Comparison of ENCODE assay signal across 8 cellular contexts in genomic region chr1:28199328-28200233, GRCh38. TPM values are rescaled to one million over a fixed set of nuclear protein-coding genes. Genes with fewer than 3 reads are reported as not detected.
DNase-seq lines count a peak whose midpoint lies in the region; ATAC-seq and TF ChIP-seq lines count a peak whose summit lies in the region.

No MANE protein-coding gene starts in this region.

- peak overlapping the region; percentile 10 to 80 (median 68) for H3K27ac Mint-ChIP-seq in naive B cell

- no peak overlapping the region for H3K27ac ChIP-seq in psoas muscle

- H3K4me1 ChIP-seq in psoas muscle = no peaks in the 10 kb centered on the region

- peak overlapping the region in 3 of 8 donors; percentile 5 to 81 (median 76) for H3K4me3 Mint-ChIP-seq in naive B cell

- TF ChIP-seq CTCF in psoas muscle (IDR thresholded peaks at IDR 0.05) = no peak

- H3K27me3 Mint-ChIP-seq in naive B cell = no peaks in the 10 kb centered on the region

- H3K4me1 Mint-ChIP-seq in naive B cell = peaks cover 20 to 32% (median 26%) of the 10 kb centered on the region in 3 donors

- H3K27me3 ChIP-seq in psoas muscle (ENCODE audit: insufficient read depth in 3 of 3, low read length in 2 of 3) = no peaks in the 10 kb centered on the region

- no peak overlapping the region for H3K4me3 ChIP-seq in psoas muscle

- no peaks in the 10 kb centered on the region for H3K9me3 ChIP-seq in psoas muscle

- peaks cover 14 to 68% of the 10 kb centered on the region in 2 donors for H3K36me3 ChIP-seq in psoas muscle (ENCODE audit: insufficient read depth in 1 of 2, low read depth in 1 of 2)

- H3K36me3 Mint-ChIP-seq in naive B cell = peaks cover 34 to 48% of the 10 kb centered on the region in 2 donors

- no peaks in the 10 kb centered on the region for H3K9me3 Mint-ChIP-seq in naive B cell

- intact Hi-C loops in psoas muscle (cut with DNase I) = no loop called here

- 89 to 99% (median 91%) methylated on average over 8 of the region's 8 CpGs for WGBS in psoas muscle, 3 donors

- ATAC-seq in GM18520 (IDR thresholded peaks at IDR 0.05; ENCODE audit: unreplicated experiment) (peak; percentile 77), HG02970 (IDR thresholded peaks at IDR 0.05; ENCODE audit: low FRiP score, unreplicated experiment) (peak; percentile 86), naive B cell (ENCODE audit: low read depth in 2 of 2) (peak; percentile 43 to 47), psoas muscle (no peak)

- peak; percentile 60 to 73 for DNase-seq in activated CD4-positive, alpha-beta T cell treated with anti-CD3 and anti-CD28 coated beads, Interleukin-2, amount 50 U/mL, for 48 hours
- DNase-seq in naive B cell = no peak
- DNase-seq in NCI-H446 (lab: John Stamatoyannopoulos, UW) = no peak
- no peak for DNase-seq in psoas muscle
- no peak for DNase-seq in ureter (ENCODE audit: low spot score)
- no peak for DNase-seq in DMS153 treated with DMSO at 0.1 percent for 48 hours (lab: John Stamatoyannopoulos, UW; ENCODE audit: unreplicated experiment)

RNA-seq across cellular contexts. Expression of gene PTAFR, which starts 23.1 kb away (rescaled TPM):
- polyA plus RNA-seq in naive B cell (ENCODE audit: low read depth in 6 of 6) = 1 to 10 TPM; 2.2 to 6.9 (median 5.1) TPM
- 1 to 10 TPM in 3 of 4 donors, under 1 TPM in 1; 0.92 to 1.4 (median 1.2) TPM for total RNA-seq in psoas muscle
- polyA plus RNA-seq in psoas muscle = under 1 TPM; 0.31 to 0.90 (median 0.49) TPM
- total RNA-seq in ureter = 9.9 TPM

RNA-seq across cellular contexts. Expression of gene DNAJC8, which starts 33.2 kb away (rescaled TPM):
- polyA plus RNA-seq in naive B cell (ENCODE audit: low read depth in 6 of 6) = 100 to 1,000 TPM; 145 to 193 (median 151) TPM
- total RNA-seq in psoas muscle = 10 to 100 TPM; 46.6 to 64.0 (median 53.5) TPM
- 100 to 1,000 TPM in 1 of 3 donors, 10 to 100 TPM in 2; 67.8 to 116 (median 85.5) TPM for polyA plus RNA-seq in psoas muscle
- total RNA-seq in ureter = 67.4 TPM

RNA-seq across cellular contexts. Expression of gene ATP5IF1, which starts 36.3 kb away (rescaled TPM):
- polyA plus RNA-seq in naive B cell (ENCODE audit: low read depth in 6 of 6) (100 to 1,000 TPM; 369 to 762 (median 520) TPM), psoas muscle (100 to 1,000 TPM; 125 to 332 (median 293) TPM)
- total RNA-seq in psoas muscle (100 to 1,000 TPM; 124 to 295 (median 217) TPM), ureter (128 TPM)

RNA-seq across cellular contexts. Expression of gene SESN2, which starts 59.7 kb away (rescaled TPM):
- polyA plus RNA-seq in naive B cell (ENCODE audit: low read depth in 6 of 6) = 1 to 10 TPM; 1.6 to 4.5 (median 3.2) TPM
- total RNA-seq in psoas muscle = 10 to 100 TPM in 3 of 4 donors, 1 to 10 TPM in 1; 8.1 to 25.5 (median 12.2) TPM
- 10 to 100 TPM in 2 of 3 donors, 1 to 10 TPM in 1; 9.1 to 34.9 (median 12.4) TPM for polyA plus RNA-seq in psoas muscle
- total RNA-seq in ureter = 20.4 TPM

Comparison
In these comparisons a context has a peak if more than half of its experiments do, and no peak if none do; other contexts are left out.
1. ATAC-seq: peak in GM18520 (single experiment), HG02970 (single experiment) and naive B cell (2 of 2); none in psoas muscle (0 of 4).
2. DNase-seq: peak in activated CD4-positive, alpha-beta T cell treated with anti-CD3 and anti-CD28 coated beads, Interleukin-2, amount 50 U/mL, for 48 hours (2 of 2); none in naive B cell (single experiment), NCI-H446 (0 of 2), psoas muscle (0 of 2), ureter (single experiment) and DMS153 treated with DMSO at 0.1 percent for 48 hours (single experiment).